In genomic region chr9:128829477-128830251, GRCh38 we compare ENCODE assay signal across 8 cellular contexts. TPM values are rescaled to one million over a fixed set of nuclear protein-coding genes. Genes with fewer than 3 reads are reported as not detected.
DNase-seq lines count a peak whose midpoint lies in the region; ATAC-seq, FAIRE-seq and TF ChIP-seq lines count a peak whose summit lies in the region.

Gene SPOUT1, minus strand, starts transcription at chr9:128829794. Its CDS starts 14 bp downstream, at chr9:128829780.

- no TSS peak for BruUV-seq in OCI-LY7 (replicated peaks; lab: Mats Ljungman, UMichigan)

- peak within 1 kb of the TSS; percentile 69 for H2AFZ ChIP-seq in OCI-LY7 (ENCODE audit: low read length)

- H3K79me2 ChIP-seq in OCI-LY7 (ENCODE audit: insufficient read depth, low read depth, low read length), result peaks cover 15% of the 10 kb centered on the region; the same call in 1 of the 2 replicates

- H3K9me2 ChIP-seq in OCI-LY7 (ENCODE audit: insufficient read depth, low read length), result no peaks in the 10 kb centered on the region

- no peak for FAIRE-seq in D721Med (lab: Jason Lieb, UNC)

- H4K20me1 ChIP-seq in OCI-LY7 (ENCODE audit: insufficient read depth, low read length), result no peaks in the 10 kb centered on the region

- H3K27ac ChIP-seq in OCI-LY7 (ENCODE audit: low read depth, low read length, poor library complexity, severe bottlenecking), result peak within 1 kb of the TSS; percentile 51

- peaks cover 44% of the 10 kb centered on the region for H3K36me3 ChIP-seq in OCI-LY7 (ENCODE audit: insufficient read depth, low read length)
- H3K36me3 ChIP-seq in mucosa of descending colon (ENCODE audit: low read depth), result no peaks in the 10 kb centered on the region

- H3K4me1 ChIP-seq in OCI-LY7 (ENCODE audit: insufficient read depth, low read length, poor library complexity, severe bottlenecking), result peaks cover 15% of the 10 kb centered on the region
- H3K4me1 ChIP-seq in mucosa of descending colon (ENCODE audit: low read depth), result peaks cover 7% of the 10 kb centered on the region

- DNase-seq in D721Med (ENCODE audit: insufficient read length, low spot score), result peak; percentile 96
- DNase-seq in HuH-7.5 (ENCODE audit: low spot score), result peak; percentile 98
- DNase-seq in OCI-LY7 (ENCODE audit: low spot score), result peak; percentile 97
- DNase-seq in activated T-cell treated with anti-CD3 and anti-CD28 coated beads for 4 hours, result peak; percentile 92
- DNase-seq in epithelial cell of esophagus (ENCODE audit: low read depth), result peak; percentile 95
- DNase-seq in mucosa of descending colon, result peak; percentile 95 to 97 (median 97)
- DNase-seq in stimulated activated CD8-positive, alpha-beta memory T cell treated with anti-CD3 and anti-CD28 coated beads, Interleukin-4, amount 100 ng/mL, for 24 hours (ENCODE audit: low read depth), result peak; percentile 90

- ATAC-seq in GM21526 (IDR thresholded peaks at IDR 0.05; ENCODE audit: low FRiP score, unreplicated experiment), result peak; percentile 92
- ATAC-seq in mucosa of descending colon, result peak; percentile 99

- H3K9me3 ChIP-seq in OCI-LY7 (ENCODE audit: low read length) (no peaks in the 10 kb centered on the region), mucosa of descending colon (no peaks in the 10 kb centered on the region)

- TF ChIP-seq CTCF in D721Med (IDR thresholded peaks at IDR 0.05; ENCODE audit: insufficient read depth, missing control alignments) (no peak), OCI-LY7 (conservative IDR thresholded peaks at IDR 0.05; ENCODE audit: low read length) (no peak), epithelial cell of esophagus (IDR thresholded peaks at IDR 0.05; ENCODE audit: insufficient read depth, low read depth, low read length, missing control alignments) (no peak), mucosa of descending colon (IDR thresholded peaks at IDR 0.05) (no peak)

- H3K4me3 ChIP-seq in OCI-LY7 (ENCODE audit: low read depth, low read length, poor library complexity, severe bottlenecking), result peak within 1 kb of the TSS; percentile 80
- peak within 1 kb of the TSS; percentile 81 for H3K4me3 ChIP-seq in epithelial cell of esophagus (ENCODE audit: low read length)
- peak within 1 kb of the TSS; percentile 74 for H3K4me3 ChIP-seq in mucosa of descending colon

- POLR2A ChIA-PET in OCI-LY7 (lab: Charles Lee), result interaction anchor here (1.0 to 2.4 kb wide), 4 partner anchors 9 to 251 kb away, joined by 3 to 24 read pairs (median 4); partner anchors contain the start of genes DOLPP1 and ENDOG

- CTCF ChIA-PET in OCI-LY7 (lab: Charles Lee; ENCODE audit: unreplicated experiment), result interaction anchor here (0.5 to 1.9 kb wide), 3 partner anchors 12 to 323 kb away, joined by 5 to 9 read pairs (median 5); partner anchors contain the start of gene ENDOG

- H3K4me2 ChIP-seq in OCI-LY7 (ENCODE audit: low read length), result peak within 1 kb of the TSS; percentile 76

- intact Hi-C loops in OCI-LY7 (cut with micrococcal nuclease; ENCODE audit: unreplicated experiment), result no loop called here
- intact Hi-C loops in mucosa of descending colon (cut with DNase I, micrococcal nuclease), result no loop called here

RNA-seq across cellular contexts. Expression of gene SPOUT1, which starts in this region (rescaled TPM):
- 38.9 and 51.2 TPM in 2 replicates for total RNA-seq in OCI-LY7 (2014; rRNA removed; shearing (Covaris generic))
- 47.8 and 52.5 TPM in 2 replicates for total RNA-seq in OCI-LY7 (2022)
- 10 to 100 TPM; 31.6 to 35.5 (median 31.7) TPM for total RNA-seq in mucosa of descending colon

Comparison
In these comparisons a context has a peak if more than half of its experiments do, and no peak if none do; other contexts are left out.
1. Peak in every context shown above with its lines: DNase-seq, ATAC-seq, H3K4me3 ChIP-seq and H3K27ac ChIP-seq.